1 cellular context compared by ENCODE assay signal in genomic region chr12:57138526-57139272, GRCh38.
TF ChIP-seq lines count a peak whose summit lies in the region.

No MANE protein-coding gene starts in this region.

TF ChIP-seq in HepG2, 621 proteins besides CTCF, POLR2A, EP300 and RAD21 (continued from another document and continues in another):
- TF ChIP-seq ZBTB40 (IDR thresholded peaks at IDR 0.05): no peak
- no peak for TF ChIP-seq ZBTB40 (CRISPR knock-in tag; IDR thresholded peaks at IDR 0.05)
- no peak for TF ChIP-seq GPN1 (CRISPR knock-in tag; IDR thresholded peaks at IDR 0.05; ENCODE audit: borderline replicate concordance)
- TF ChIP-seq, protein P1, sequence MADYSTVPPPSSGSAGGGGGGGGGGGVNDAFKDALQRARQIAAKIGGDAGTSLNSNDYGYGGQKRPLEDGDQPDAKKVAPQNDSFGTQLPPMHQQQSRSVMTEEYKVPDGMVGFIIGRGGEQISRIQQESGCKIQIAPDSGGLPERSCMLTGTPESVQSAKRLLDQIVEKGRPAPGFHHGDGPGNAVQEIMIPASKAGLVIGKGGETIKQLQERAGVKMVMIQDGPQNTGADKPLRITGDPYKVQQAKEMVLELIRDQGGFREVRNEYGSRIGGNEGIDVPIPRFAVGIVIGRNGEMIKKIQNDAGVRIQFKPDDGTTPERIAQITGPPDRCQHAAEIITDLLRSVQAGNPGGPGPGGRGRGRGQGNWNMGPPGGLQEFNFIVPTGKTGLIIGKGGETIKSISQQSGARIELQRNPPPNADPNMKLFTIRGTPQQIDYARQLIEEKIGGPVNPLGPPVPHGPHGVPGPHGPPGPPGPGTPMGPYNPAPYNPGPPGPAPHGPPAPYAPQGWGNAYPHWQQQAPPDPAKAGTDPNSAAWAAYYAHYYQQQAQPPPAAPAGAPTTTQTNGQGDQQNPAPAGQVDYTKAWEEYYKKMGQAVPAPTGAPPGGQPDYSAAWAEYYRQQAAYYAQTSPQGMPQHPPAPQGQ (CRISPR knock-in tag; IDR thresholded peaks at IDR 0.05; ENCODE audit: borderline replicate concordance): no peak
- no peak for TF ChIP-seq MTF2 (CRISPR knock-in tag; IDR thresholded peaks at IDR 0.05; ENCODE audit: borderline replicate concordance)
- TF ChIP-seq KDM2A (CRISPR knock-in tag; IDR thresholded peaks at IDR 0.05; ENCODE audit: borderline replicate concordance, low read depth): no peak
- TF ChIP-seq, protein P2, sequence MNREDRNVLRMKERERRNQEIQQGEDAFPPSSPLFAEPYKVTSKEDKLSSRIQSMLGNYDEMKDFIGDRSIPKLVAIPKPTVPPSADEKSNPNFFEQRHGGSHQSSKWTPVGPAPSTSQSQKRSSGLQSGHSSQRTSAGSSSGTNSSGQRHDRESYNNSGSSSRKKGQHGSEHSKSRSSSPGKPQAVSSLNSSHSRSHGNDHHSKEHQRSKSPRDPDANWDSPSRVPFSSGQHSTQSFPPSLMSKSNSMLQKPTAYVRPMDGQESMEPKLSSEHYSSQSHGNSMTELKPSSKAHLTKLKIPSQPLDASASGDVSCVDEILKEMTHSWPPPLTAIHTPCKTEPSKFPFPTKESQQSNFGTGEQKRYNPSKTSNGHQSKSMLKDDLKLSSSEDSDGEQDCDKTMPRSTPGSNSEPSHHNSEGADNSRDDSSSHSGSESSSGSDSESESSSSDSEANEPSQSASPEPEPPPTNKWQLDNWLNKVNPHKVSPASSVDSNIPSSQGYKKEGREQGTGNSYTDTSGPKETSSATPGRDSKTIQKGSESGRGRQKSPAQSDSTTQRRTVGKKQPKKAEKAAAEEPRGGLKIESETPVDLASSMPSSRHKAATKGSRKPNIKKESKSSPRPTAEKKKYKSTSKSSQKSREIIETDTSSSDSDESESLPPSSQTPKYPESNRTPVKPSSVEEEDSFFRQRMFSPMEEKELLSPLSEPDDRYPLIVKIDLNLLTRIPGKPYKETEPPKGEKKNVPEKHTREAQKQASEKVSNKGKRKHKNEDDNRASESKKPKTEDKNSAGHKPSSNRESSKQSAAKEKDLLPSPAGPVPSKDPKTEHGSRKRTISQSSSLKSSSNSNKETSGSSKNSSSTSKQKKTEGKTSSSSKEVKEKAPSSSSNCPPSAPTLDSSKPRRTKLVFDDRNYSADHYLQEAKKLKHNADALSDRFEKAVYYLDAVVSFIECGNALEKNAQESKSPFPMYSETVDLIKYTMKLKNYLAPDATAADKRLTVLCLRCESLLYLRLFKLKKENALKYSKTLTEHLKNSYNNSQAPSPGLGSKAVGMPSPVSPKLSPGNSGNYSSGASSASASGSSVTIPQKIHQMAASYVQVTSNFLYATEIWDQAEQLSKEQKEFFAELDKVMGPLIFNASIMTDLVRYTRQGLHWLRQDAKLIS (CRISPR knock-in tag; IDR thresholded peaks at IDR 0.05): no peak
- no peak for TF ChIP-seq ZNF260 (CRISPR knock-in tag; IDR thresholded peaks at IDR 0.05; ENCODE audit: borderline replicate concordance, low read depth)
- no peak; the same call in 1 of the 2 replicates for TF ChIP-seq ZNF12 (CRISPR knock-in tag; IDR thresholded peaks at IDR 0.05)
- TF ChIP-seq ZNF619 (CRISPR knock-in tag; IDR thresholded peaks at IDR 0.05): no peak
- no peak for TF ChIP-seq ZNF850 (CRISPR knock-in tag; conservative IDR thresholded peaks at IDR 0.05)
- no peak for TF ChIP-seq KLF6 (CRISPR knock-in tag; IDR thresholded peaks at IDR 0.05)
- TF ChIP-seq NR2F1 (CRISPR knock-in tag; IDR thresholded peaks at IDR 0.05): peak; percentile 85 to 91
- TF ChIP-seq, protein P3, sequence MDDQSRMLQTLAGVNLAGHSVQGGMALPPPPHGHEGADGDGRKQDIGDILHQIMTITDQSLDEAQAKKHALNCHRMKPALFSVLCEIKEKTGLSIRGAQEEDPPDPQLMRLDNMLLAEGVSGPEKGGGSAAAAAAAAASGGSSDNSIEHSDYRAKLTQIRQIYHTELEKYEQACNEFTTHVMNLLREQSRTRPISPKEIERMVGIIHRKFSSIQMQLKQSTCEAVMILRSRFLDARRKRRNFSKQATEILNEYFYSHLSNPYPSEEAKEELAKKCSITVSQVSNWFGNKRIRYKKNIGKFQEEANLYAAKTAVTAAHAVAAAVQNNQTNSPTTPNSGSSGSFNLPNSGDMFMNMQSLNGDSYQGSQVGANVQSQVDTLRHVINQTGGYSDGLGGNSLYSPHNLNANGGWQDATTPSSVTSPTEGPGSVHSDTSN (CRISPR knock-in tag; IDR thresholded peaks at IDR 0.05; ENCODE audit: borderline replicate concordance): no peak
- TF ChIP-seq ZNF615 (CRISPR knock-in tag; IDR thresholded peaks at IDR 0.05; ENCODE audit: borderline replicate concordance): no peak
- TF ChIP-seq CCDC6 (CRISPR knock-in tag; IDR thresholded peaks at IDR 0.05): 0 out of 2 replicates have a peak, but pooled peaks have one; percentile 42
- TF ChIP-seq PRDM4 (CRISPR knock-in tag; IDR thresholded peaks at IDR 0.05; ENCODE audit: borderline replicate concordance): no peak
- no peak for TF ChIP-seq ZNF33B (CRISPR knock-in tag; IDR thresholded peaks at IDR 0.05)
- no peak for TF ChIP-seq KLF16 (CRISPR knock-in tag; IDR thresholded peaks at IDR 0.05)
- no peak for TF ChIP-seq PHF5A (CRISPR knock-in tag; IDR thresholded peaks at IDR 0.05; ENCODE audit: low read depth, unreplicated experiment)
- no peak for TF ChIP-seq RFX5 (IDR thresholded peaks at IDR 0.05; ENCODE audit: low read depth, low read length)
- TF ChIP-seq CBX2 (IDR thresholded peaks at IDR 0.05; ENCODE audit: low read depth, low read length): no peak
- TF ChIP-seq CBX2 (CRISPR knock-in tag; IDR thresholded peaks at IDR 0.05; ENCODE audit: low read depth): no peak
- no peak for TF ChIP-seq ZSCAN29 (CRISPR knock-in tag; conservative IDR thresholded peaks at IDR 0.05)
- TF ChIP-seq, protein P4, sequence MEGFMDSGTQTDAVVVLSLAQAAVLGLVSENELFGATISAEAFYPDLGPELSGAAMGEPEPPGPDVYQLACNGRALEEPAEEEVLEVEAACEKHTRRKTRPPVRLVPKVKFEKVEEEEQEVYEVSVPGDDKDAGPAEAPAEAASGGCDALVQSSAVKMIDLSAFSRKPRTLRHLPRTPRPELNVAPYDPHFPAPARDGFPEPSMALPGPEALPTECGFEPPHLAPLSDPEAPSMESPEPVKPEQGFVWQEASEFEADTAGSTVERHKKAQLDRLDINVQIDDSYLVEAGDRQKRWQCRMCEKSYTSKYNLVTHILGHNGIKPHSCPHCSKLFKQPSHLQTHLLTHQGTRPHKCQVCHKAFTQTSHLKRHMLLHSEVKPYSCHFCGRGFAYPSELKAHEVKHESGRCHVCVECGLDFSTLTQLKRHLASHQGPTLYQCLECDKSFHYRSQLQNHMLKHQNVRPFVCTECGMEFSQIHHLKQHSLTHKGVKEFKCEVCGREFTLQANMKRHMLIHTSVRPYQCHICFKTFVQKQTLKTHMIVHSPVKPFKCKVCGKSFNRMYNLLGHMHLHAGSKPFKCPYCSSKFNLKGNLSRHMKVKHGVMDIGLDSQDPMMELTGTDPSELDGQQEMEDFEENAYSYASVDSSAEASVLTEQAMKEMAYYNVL (CRISPR knock-in tag; IDR thresholded peaks at IDR 0.05; ENCODE audit: borderline replicate concordance): peak; percentile 84
- no peak for TF ChIP-seq STAG1 (CRISPR knock-in tag; IDR thresholded peaks at IDR 0.05)
- TF ChIP-seq ZNF550 (CRISPR knock-in tag; IDR thresholded peaks at IDR 0.05; ENCODE audit: borderline replicate concordance): no peak
- TF ChIP-seq KDM6A (CRISPR knock-in tag; IDR thresholded peaks at IDR 0.05; ENCODE audit: low read depth): 0 out of 2 replicates have a peak, but pooled peaks have one; percentile 65
- no peak for TF ChIP-seq ZNF317 (CRISPR knock-in tag; IDR thresholded peaks at IDR 0.05)
- TF ChIP-seq PHB2 (IDR thresholded peaks at IDR 0.05; ENCODE audit: partially characterized antibody): no peak
- TF ChIP-seq ZNF563 (CRISPR knock-in tag; IDR thresholded peaks at IDR 0.05): no peak
- TF ChIP-seq U2AF1 (optimal IDR thresholded peaks at IDR 0.05; ENCODE audit: low read depth, low read length): no peak
- TF ChIP-seq ZNF121 (CRISPR knock-in tag; IDR thresholded peaks at IDR 0.05): no peak
- TF ChIP-seq SPEN (CRISPR knock-in tag; IDR thresholded peaks at IDR 0.05; ENCODE audit: low read depth): 0 out of 2 replicates have a peak, but pooled peaks have one; percentile 37
- no peak for TF ChIP-seq CBX5 (CRISPR knock-in tag; IDR thresholded peaks at IDR 0.05; ENCODE audit: borderline replicate concordance)
- TF ChIP-seq, protein P5, sequence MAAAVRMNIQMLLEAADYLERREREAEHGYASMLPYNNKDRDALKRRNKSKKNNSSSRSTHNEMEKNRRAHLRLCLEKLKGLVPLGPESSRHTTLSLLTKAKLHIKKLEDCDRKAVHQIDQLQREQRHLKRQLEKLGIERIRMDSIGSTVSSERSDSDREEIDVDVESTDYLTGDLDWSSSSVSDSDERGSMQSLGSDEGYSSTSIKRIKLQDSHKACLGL (CRISPR knock-in tag; IDR thresholded peaks at IDR 0.05): no peak
- no peak for TF ChIP-seq MIXL1 (CRISPR knock-in tag; IDR thresholded peaks at IDR 0.05)
